Comparison of ENCODE assay signal across 1 cellular context in the genomic region with DNA sequence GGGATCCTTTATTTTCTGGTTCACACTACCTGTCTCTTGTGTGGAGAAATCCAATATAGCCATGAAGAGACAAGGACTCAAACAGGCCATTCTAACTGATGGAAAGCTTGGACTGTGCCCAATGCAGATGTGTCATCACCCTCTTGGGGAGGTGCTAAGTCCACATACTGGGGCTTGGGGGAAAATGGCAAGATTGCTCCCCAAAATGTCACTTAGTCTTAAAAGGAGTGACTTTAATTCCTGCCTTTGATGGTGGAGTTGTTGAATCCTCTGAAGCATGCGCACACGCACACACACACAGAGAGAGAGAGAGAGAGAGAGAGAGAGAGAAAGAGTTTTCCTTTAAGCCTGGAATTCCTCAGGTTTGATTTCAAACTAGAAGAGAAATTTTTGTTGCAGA.
TF ChIP-seq lines count a peak whose summit lies in the region.

No MANE protein-coding gene starts in this region.

TF ChIP-seq in IMR-90, 13 proteins besides CTCF, POLR2A, EP300 and RAD21 (continued from another document):
- TF ChIP-seq MAZ (IDR thresholded peaks at IDR 0.05; ENCODE audit: borderline replicate concordance, low read depth, low read length) (no peak), BHLHE40 (IDR thresholded peaks at IDR 0.05; ENCODE audit: low read depth, low read length) (no peak), CHD1 (IDR thresholded peaks at IDR 0.05; ENCODE audit: low read depth, low read length) (no peak)
